ENCODE assay signal across 2 cellular contexts in the genomic region with DNA sequence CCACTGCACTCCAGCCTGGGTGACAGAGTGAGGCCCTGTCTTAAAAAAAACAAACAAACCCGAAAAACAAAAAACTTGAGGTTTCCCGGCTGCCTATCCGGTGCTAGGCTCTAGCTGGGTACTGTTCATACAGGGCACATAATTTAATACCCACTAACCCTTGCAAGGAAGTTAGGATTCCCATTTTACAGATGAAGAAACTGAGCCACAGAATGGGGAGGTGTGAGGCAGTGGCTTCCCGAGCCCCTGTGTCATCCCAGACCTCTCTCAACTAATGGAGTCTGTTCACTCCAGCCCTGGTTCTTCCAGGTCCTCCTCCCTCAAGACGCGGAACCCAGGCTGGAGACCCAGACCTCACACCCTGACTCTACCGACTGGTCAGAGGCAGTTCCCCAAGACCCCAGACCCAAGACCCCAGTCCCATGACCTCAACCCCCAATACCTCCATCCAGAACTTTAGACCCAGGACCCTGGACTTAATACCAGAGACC.
TF ChIP-seq lines count a peak whose summit lies in the region.

No MANE protein-coding gene starts in this region.

TF ChIP-seq in SK-N-SH, 30 proteins besides CTCF, POLR2A, EP300 and RAD21 (continued from another document):
- TF ChIP-seq, protein P1, sequence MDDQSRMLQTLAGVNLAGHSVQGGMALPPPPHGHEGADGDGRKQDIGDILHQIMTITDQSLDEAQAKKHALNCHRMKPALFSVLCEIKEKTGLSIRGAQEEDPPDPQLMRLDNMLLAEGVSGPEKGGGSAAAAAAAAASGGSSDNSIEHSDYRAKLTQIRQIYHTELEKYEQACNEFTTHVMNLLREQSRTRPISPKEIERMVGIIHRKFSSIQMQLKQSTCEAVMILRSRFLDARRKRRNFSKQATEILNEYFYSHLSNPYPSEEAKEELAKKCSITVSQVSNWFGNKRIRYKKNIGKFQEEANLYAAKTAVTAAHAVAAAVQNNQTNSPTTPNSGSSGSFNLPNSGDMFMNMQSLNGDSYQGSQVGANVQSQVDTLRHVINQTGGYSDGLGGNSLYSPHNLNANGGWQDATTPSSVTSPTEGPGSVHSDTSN (IDR thresholded peaks at IDR 0.05), result no peak
- TF ChIP-seq NFIC (IDR thresholded peaks at IDR 0.05; ENCODE audit: borderline replicate concordance) (no peak), EZH2phosphoT487 (IDR thresholded peaks at IDR 0.05; ENCODE audit: borderline replicate concordance, low read depth) (no peak), TCF12 (IDR thresholded peaks at IDR 0.05) (no peak), FOSL2 (IDR thresholded peaks at IDR 0.05; ENCODE audit: borderline replicate concordance, low read depth) (no peak), RCOR1 (IDR thresholded peaks at IDR 0.05; ENCODE audit: low read length) (no peak), FOXM1 (IDR thresholded peaks at IDR 0.05; ENCODE audit: low read depth) (no peak), MXI1 (IDR thresholded peaks at IDR 0.05; ENCODE audit: low read depth, low read length) (no peak), YY1 (IDR thresholded peaks at IDR 0.05; ENCODE audit: low read depth) (no peak), ELF1 (IDR thresholded peaks at IDR 0.05) (no peak), RFX5 (IDR thresholded peaks at IDR 0.05; ENCODE audit: low read length) (no peak), TEAD4 (IDR thresholded peaks at IDR 0.05; ENCODE audit: borderline replicate concordance, insufficient read depth) (no peak), GATA2 (CRISPR knock-in tag; IDR thresholded peaks at IDR 0.05) (no peak)
- TF ChIP-seq, protein P2, sequence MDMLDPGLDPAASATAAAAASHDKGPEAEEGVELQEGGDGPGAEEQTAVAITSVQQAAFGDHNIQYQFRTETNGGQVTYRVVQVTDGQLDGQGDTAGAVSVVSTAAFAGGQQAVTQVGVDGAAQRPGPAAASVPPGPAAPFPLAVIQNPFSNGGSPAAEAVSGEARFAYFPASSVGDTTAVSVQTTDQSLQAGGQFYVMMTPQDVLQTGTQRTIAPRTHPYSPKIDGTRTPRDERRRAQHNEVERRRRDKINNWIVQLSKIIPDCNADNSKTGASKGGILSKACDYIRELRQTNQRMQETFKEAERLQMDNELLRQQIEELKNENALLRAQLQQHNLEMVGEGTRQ (IDR thresholded peaks at IDR 0.05; ENCODE audit: borderline replicate concordance, low read depth, low read length), result no peak
- TF ChIP-seq, protein P3, sequence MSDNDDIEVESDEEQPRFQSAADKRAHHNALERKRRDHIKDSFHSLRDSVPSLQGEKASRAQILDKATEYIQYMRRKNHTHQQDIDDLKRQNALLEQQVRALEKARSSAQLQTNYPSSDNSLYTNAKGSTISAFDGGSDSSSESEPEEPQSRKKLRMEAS (IDR thresholded peaks at IDR 0.05; ENCODE audit: low read depth), result no peak
TF ChIP-seq in SK-N-SH: peak in this region for 0.

TF ChIP-seq in SK-N-SH treated with all-trans-retinoic acid at 6 μM for 48 hours, 23 proteins besides CTCF, POLR2A, EP300 and RAD21 (continued from another document):
- TF ChIP-seq, protein P4, sequence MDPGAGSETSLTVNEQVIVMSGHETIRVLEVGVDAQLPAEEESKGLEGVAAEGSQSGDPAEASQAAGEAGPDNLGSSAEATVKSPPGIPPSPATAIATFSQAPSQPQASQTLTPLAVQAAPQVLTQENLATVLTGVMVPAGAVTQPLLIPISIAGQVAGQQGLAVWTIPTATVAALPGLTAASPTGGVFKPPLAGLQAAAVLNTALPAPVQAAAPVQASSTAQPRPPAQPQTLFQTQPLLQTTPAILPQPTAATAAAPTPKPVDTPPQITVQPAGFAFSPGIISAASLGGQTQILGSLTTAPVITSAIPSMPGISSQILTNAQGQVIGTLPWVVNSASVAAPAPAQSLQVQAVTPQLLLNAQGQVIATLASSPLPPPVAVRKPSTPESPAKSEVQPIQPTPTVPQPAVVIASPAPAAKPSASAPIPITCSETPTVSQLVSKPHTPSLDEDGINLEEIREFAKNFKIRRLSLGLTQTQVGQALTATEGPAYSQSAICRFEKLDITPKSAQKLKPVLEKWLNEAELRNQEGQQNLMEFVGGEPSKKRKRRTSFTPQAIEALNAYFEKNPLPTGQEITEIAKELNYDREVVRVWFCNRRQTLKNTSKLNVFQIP (CRISPR knock-in tag; IDR thresholded peaks at IDR 0.05; ENCODE audit: borderline replicate concordance, low read depth), result no peak
- no peak for TF ChIP-seq BACH2 (CRISPR knock-in tag; IDR thresholded peaks at IDR 0.05; ENCODE audit: borderline replicate concordance)
- TF ChIP-seq ESRRG (CRISPR knock-in tag; IDR thresholded peaks at IDR 0.05), result no peak
- no peak for TF ChIP-seq RARB (CRISPR knock-in tag; IDR thresholded peaks at IDR 0.05)
- no peak for TF ChIP-seq ARNTL (CRISPR knock-in tag; IDR thresholded peaks at IDR 0.05; ENCODE audit: borderline replicate concordance, low read depth)
- no peak for TF ChIP-seq CSDC2 (CRISPR knock-in tag; IDR thresholded peaks at IDR 0.05)
- TF ChIP-seq ZNF70 (CRISPR knock-in tag; IDR thresholded peaks at IDR 0.05), result no peak
